ENCODE assay signal across 1 cellular context in the genomic region with DNA sequence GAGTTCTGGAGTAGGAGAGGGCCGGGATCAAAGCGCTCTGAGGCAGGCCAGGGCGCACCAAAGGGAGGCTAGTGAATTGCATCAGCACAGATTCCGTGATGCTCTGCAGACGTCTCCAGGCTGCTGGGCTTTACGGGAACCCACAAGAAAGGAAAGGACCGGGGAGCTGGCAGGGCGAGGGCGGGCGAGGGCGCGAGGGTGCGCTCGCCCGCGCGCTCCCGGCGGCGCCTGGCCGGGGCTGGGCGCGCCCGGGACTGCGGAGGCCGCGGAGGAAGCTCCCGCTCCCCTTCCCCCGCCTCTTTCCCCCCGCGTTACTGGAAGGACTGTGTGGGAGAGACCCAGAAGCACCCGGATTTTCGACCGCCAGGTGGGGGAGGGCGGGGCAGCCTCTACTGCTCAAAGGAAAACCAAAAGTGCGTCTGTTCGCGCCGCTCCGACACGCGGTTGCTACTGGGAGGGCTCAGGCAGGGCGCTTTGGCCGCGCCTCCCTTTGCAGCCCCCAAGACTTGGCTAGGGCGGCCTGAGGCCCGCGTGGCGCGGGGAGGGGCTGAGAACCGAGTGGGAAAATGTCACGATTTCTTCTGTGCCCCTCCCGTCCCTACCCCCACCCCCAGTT.
TF ChIP-seq lines count a peak whose summit lies in the region.

No MANE protein-coding gene starts in this region.

TF ChIP-seq in K562, 482 proteins besides CTCF, POLR2A, EP300 and RAD21 (continued from another document and continues in another):
- TF ChIP-seq, protein P1, sequence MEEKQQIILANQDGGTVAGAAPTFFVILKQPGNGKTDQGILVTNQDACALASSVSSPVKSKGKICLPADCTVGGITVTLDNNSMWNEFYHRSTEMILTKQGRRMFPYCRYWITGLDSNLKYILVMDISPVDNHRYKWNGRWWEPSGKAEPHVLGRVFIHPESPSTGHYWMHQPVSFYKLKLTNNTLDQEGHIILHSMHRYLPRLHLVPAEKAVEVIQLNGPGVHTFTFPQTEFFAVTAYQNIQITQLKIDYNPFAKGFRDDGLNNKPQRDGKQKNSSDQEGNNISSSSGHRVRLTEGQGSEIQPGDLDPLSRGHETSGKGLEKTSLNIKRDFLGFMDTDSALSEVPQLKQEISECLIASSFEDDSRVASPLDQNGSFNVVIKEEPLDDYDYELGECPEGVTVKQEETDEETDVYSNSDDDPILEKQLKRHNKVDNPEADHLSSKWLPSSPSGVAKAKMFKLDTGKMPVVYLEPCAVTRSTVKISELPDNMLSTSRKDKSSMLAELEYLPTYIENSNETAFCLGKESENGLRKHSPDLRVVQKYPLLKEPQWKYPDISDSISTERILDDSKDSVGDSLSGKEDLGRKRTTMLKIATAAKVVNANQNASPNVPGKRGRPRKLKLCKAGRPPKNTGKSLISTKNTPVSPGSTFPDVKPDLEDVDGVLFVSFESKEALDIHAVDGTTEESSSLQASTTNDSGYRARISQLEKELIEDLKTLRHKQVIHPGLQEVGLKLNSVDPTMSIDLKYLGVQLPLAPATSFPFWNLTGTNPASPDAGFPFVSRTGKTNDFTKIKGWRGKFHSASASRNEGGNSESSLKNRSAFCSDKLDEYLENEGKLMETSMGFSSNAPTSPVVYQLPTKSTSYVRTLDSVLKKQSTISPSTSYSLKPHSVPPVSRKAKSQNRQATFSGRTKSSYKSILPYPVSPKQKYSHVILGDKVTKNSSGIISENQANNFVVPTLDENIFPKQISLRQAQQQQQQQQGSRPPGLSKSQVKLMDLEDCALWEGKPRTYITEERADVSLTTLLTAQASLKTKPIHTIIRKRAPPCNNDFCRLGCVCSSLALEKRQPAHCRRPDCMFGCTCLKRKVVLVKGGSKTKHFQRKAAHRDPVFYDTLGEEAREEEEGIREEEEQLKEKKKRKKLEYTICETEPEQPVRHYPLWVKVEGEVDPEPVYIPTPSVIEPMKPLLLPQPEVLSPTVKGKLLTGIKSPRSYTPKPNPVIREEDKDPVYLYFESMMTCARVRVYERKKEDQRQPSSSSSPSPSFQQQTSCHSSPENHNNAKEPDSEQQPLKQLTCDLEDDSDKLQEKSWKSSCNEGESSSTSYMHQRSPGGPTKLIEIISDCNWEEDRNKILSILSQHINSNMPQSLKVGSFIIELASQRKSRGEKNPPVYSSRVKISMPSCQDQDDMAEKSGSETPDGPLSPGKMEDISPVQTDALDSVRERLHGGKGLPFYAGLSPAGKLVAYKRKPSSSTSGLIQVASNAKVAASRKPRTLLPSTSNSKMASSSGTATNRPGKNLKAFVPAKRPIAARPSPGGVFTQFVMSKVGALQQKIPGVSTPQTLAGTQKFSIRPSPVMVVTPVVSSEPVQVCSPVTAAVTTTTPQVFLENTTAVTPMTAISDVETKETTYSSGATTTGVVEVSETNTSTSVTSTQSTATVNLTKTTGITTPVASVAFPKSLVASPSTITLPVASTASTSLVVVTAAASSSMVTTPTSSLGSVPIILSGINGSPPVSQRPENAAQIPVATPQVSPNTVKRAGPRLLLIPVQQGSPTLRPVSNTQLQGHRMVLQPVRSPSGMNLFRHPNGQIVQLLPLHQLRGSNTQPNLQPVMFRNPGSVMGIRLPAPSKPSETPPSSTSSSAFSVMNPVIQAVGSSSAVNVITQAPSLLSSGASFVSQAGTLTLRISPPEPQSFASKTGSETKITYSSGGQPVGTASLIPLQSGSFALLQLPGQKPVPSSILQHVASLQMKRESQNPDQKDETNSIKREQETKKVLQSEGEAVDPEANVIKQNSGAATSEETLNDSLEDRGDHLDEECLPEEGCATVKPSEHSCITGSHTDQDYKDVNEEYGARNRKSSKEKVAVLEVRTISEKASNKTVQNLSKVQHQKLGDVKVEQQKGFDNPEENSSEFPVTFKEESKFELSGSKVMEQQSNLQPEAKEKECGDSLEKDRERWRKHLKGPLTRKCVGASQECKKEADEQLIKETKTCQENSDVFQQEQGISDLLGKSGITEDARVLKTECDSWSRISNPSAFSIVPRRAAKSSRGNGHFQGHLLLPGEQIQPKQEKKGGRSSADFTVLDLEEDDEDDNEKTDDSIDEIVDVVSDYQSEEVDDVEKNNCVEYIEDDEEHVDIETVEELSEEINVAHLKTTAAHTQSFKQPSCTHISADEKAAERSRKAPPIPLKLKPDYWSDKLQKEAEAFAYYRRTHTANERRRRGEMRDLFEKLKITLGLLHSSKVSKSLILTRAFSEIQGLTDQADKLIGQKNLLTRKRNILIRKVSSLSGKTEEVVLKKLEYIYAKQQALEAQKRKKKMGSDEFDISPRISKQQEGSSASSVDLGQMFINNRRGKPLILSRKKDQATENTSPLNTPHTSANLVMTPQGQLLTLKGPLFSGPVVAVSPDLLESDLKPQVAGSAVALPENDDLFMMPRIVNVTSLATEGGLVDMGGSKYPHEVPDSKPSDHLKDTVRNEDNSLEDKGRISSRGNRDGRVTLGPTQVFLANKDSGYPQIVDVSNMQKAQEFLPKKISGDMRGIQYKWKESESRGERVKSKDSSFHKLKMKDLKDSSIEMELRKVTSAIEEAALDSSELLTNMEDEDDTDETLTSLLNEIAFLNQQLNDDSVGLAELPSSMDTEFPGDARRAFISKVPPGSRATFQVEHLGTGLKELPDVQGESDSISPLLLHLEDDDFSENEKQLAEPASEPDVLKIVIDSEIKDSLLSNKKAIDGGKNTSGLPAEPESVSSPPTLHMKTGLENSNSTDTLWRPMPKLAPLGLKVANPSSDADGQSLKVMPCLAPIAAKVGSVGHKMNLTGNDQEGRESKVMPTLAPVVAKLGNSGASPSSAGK (IDR thresholded peaks at IDR 0.05) = peak; percentile 96
- TF ChIP-seq FOXJ3 (CRISPR knock-in tag; IDR thresholded peaks at IDR 0.05) = no peak
- no peak for TF ChIP-seq TSC22D4 (tag; IDR thresholded peaks at IDR 0.05)
- no peak for TF ChIP-seq ZNF57 (CRISPR knock-in tag; IDR thresholded peaks at IDR 0.05)
- no peak for TF ChIP-seq EZH2 (IDR thresholded peaks at IDR 0.05; ENCODE audit: borderline replicate concordance, low read depth, low read length)
- peak; percentile 70 for TF ChIP-seq MYC (IDR thresholded peaks at IDR 0.05; ENCODE audit: low read depth, low read length)
- no peak for TF ChIP-seq MYC (CRISPR knock-in tag; IDR thresholded peaks at IDR 0.05; ENCODE audit: borderline replicate concordance, low read depth)
- TF ChIP-seq, protein P2, sequence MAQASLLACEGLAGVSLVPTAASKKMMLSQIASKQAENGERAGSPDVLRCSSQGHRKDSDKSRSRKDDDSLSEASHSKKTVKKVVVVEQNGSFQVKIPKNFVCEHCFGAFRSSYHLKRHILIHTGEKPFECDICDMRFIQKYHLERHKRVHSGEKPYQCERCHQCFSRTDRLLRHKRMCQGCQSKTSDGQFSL (CRISPR knock-in tag; IDR thresholded peaks at IDR 0.05) = 0 out of 2 replicates have a peak, but pooled peaks have one; percentile 21
- TF ChIP-seq, protein P2 (tag; IDR thresholded peaks at IDR 0.05) = no peak
- TF ChIP-seq, protein P3, sequence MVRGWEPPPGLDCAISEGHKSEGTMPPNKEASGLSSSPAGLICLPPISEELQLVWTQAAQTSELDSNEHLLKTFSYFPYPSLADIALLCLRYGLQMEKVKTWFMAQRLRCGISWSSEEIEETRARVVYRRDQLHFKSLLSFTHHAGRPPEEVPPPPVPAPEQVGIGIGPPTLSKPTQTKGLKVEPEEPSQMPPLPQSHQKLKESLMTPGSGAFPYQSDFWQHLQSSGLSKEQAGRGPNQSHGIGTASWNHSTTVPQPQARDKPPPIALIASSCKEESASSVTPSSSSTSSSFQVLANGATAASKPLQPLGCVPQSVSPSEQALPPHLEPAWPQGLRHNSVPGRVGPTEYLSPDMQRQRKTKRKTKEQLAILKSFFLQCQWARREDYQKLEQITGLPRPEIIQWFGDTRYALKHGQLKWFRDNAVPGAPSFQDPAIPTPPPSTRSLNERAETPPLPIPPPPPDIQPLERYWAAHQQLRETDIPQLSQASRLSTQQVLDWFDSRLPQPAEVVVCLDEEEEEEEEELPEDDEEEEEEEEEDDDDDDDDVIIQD (CRISPR knock-in tag; IDR thresholded peaks at IDR 0.05) = no peak
- TF ChIP-seq NR3C1 (CRISPR knock-in tag; IDR thresholded peaks at IDR 0.05) = peak; percentile 92
- TF ChIP-seq ZNF766 (CRISPR knock-in tag; conservative IDR thresholded peaks at IDR 0.05) = peak; percentile 61; the same call in 1 of the 2 replicates
- TF ChIP-seq, protein P4, sequence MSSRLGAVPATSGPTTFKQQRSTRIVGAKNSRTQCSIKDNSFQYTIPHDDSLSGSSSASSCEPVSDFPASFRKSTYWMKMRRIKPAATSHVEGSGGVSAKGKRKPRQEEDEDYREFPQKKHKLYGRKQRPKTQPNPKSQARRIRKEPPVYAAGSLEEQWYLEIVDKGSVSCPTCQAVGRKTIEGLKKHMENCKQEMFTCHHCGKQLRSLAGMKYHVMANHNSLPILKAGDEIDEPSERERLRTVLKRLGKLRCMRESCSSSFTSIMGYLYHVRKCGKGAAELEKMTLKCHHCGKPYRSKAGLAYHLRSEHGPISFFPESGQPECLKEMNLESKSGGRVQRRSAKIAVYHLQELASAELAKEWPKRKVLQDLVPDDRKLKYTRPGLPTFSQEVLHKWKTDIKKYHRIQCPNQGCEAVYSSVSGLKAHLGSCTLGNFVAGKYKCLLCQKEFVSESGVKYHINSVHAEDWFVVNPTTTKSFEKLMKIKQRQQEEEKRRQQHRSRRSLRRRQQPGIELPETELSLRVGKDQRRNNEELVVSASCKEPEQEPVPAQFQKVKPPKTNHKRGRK (tag; IDR thresholded peaks at IDR 0.05) = no peak
- no peak for TF ChIP-seq COPS2 (conservative IDR thresholded peaks at IDR 0.05)
- no peak for TF ChIP-seq LEF1 (IDR thresholded peaks at IDR 0.05)
- no peak; the same call in 1 of the 2 replicates for TF ChIP-seq ZNF175 (CRISPR knock-in tag; IDR thresholded peaks at IDR 0.05; ENCODE audit: low read depth)
- TF ChIP-seq, protein P5, sequence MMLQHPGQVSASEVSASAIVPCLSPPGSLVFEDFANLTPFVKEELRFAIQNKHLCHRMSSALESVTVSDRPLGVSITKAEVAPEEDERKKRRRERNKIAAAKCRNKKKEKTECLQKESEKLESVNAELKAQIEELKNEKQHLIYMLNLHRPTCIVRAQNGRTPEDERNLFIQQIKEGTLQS (IDR thresholded peaks at IDR 0.05) = peak; percentile 50
- TF ChIP-seq, protein P5 (CRISPR knock-in tag; conservative IDR thresholded peaks at IDR 0.05) = no peak
- TF ChIP-seq ZNF316 (IDR thresholded peaks at IDR 0.05) = no peak
- no peak for TF ChIP-seq MCM2 (IDR thresholded peaks at IDR 0.05; ENCODE audit: low read depth)
- TF ChIP-seq, protein P6, sequence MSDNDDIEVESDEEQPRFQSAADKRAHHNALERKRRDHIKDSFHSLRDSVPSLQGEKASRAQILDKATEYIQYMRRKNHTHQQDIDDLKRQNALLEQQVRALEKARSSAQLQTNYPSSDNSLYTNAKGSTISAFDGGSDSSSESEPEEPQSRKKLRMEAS (CRISPR knock-in tag; IDR thresholded peaks at IDR 0.05) = peak; percentile 94
- TF ChIP-seq SETDB1 (IDR thresholded peaks at IDR 0.05; ENCODE audit: low read length) = no peak
- TF ChIP-seq, protein P7, sequence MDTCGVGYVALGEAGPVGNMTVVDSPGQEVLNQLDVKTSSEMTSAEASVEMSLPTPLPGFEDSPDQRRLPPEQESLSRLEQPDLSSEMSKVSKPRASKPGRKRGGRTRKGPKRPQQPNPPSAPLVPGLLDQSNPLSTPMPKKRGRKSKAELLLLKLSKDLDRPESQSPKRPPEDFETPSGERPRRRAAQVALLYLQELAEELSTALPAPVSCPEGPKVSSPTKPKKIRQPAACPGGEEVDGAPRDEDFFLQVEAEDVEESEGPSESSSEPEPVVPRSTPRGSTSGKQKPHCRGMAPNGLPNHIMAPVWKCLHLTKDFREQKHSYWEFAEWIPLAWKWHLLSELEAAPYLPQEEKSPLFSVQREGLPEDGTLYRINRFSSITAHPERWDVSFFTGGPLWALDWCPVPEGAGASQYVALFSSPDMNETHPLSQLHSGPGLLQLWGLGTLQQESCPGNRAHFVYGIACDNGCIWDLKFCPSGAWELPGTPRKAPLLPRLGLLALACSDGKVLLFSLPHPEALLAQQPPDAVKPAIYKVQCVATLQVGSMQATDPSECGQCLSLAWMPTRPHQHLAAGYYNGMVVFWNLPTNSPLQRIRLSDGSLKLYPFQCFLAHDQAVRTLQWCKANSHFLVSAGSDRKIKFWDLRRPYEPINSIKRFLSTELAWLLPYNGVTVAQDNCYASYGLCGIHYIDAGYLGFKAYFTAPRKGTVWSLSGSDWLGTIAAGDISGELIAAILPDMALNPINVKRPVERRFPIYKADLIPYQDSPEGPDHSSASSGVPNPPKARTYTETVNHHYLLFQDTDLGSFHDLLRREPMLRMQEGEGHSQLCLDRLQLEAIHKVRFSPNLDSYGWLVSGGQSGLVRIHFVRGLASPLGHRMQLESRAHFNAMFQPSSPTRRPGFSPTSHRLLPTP (IDR thresholded peaks at IDR 0.05; ENCODE audit: borderline replicate concordance, extremely low read depth, insufficient read length) = no peak
- TF ChIP-seq CBX1 (IDR thresholded peaks at IDR 0.05; ENCODE audit: low read depth) = peak; percentile 56; the same call in 1 of the 2 replicates
- TF ChIP-seq, protein P8, sequence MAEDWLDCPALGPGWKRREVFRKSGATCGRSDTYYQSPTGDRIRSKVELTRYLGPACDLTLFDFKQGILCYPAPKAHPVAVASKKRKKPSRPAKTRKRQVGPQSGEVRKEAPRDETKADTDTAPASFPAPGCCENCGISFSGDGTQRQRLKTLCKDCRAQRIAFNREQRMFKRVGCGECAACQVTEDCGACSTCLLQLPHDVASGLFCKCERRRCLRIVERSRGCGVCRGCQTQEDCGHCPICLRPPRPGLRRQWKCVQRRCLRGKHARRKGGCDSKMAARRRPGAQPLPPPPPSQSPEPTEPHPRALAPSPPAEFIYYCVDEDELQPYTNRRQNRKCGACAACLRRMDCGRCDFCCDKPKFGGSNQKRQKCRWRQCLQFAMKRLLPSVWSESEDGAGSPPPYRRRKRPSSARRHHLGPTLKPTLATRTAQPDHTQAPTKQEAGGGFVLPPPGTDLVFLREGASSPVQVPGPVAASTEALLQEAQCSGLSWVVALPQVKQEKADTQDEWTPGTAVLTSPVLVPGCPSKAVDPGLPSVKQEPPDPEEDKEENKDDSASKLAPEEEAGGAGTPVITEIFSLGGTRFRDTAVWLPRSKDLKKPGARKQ (CRISPR knock-in tag; IDR thresholded peaks at IDR 0.05) = no peak
- no peak for TF ChIP-seq ATF1 (CRISPR knock-in tag; IDR thresholded peaks at IDR 0.05)
- TF ChIP-seq ATF1 (tag; IDR thresholded peaks at IDR 0.05) = no peak
- peak; percentile 74 for TF ChIP-seq POLR2G (IDR thresholded peaks at IDR 0.05; ENCODE audit: low read depth, low read length)
- TF ChIP-seq MEF2D (tag; conservative IDR thresholded peaks at IDR 0.05; ENCODE audit: low read depth) = no peak
- no peak for TF ChIP-seq IFI16 (CRISPR knock-in tag; IDR thresholded peaks at IDR 0.05)
